In the genomic region with DNA sequence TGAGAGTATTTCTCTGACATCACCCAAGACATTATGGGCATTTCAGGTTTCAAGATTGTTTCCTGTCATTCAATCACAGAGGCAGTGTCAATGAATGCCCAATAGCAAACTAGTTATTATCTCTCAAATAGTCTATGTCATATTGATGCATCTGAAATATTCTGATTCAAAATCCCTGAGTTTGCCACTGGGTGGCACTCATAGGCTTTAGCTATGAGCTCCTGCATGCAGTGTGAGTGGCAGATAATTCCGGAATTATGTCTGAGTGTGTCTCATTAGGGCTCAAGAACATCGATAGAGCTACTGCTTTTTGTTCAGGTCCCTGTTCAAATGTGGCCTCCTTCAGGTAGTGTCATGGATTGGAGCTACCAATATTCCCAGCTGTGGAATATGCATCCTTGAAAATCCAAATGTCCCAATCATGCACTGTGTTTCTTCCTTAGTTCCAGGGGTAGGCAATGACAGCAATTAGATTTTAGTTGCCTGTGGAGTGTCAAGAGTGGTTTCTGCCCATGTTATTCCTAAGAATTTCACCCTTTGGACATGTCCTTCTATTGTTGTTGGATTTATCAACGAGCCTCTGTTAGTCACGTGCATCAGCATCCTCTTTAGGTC, we compare ENCODE assay signal across 8 cellular contexts. TPM values are rescaled to one million over a fixed set of nuclear protein-coding genes. Genes with fewer than 3 reads are reported as not detected.
DNase-seq lines count a peak whose midpoint lies in the region; ATAC-seq, FAIRE-seq and TF ChIP-seq lines count a peak whose summit lies in the region.

No MANE protein-coding gene starts in this region.

- H3K36me3 ChIP-seq in BE2C: no peaks in the 10 kb centered on the region
- H3K36me3 ChIP-seq in parathyroid adenoma (ENCODE audit: control insufficient read depth, insufficient read depth, low read length): no peaks in the 10 kb centered on the region

- H2AFZ ChIP-seq in parathyroid adenoma: peak overlapping the region; percentile 18

- ATAC-seq in GM19463 (IDR thresholded peaks at IDR 0.05; ENCODE audit: unreplicated experiment): no peak

- TF ChIP-seq CTCF in BE2C (IDR thresholded peaks at IDR 0.05; ENCODE audit: low read depth, low read length) (peak; percentile 72), foreskin fibroblast (IDR thresholded peaks at IDR 0.05; ENCODE audit: low read depth, low read length) (peak; percentile 55), parathyroid adenoma (IDR thresholded peaks at IDR 0.05) (peak; percentile 73)

- H3K9ac ChIP-seq in parathyroid adenoma: no peak overlapping the region

- H3K4me1 ChIP-seq in BE2C (no peaks in the 10 kb centered on the region), parathyroid adenoma (no peaks in the 10 kb centered on the region)

- peaks cover 35% of the 10 kb centered on the region for H3K27me3 ChIP-seq in BE2C
- H3K27me3 ChIP-seq in parathyroid adenoma (ENCODE audit: control insufficient read depth, insufficient read depth, low read length): no peaks in the 10 kb centered on the region

- no peak overlapping the region for H3K27ac ChIP-seq in parathyroid adenoma

- FAIRE-seq in GM19239 (lab: Jason Lieb, UNC): peak; percentile 68

- H3K9me3 ChIP-seq in BE2C (no peaks in the 10 kb centered on the region), parathyroid adenoma (ENCODE audit: control insufficient read depth, low read length) (no peaks in the 10 kb centered on the region)

- no peaks in the 10 kb centered on the region for H3K79me2 ChIP-seq in parathyroid adenoma

- peak; percentile 56 for DNase-seq in BE2C
- peak; percentile 9 for DNase-seq in GM19239 (ENCODE audit: insufficient read length, low spot score)
- peak; percentile 28 for DNase-seq in NCI-H345 treated with DMSO at 0.1 percent for 48 hours (lab: John Stamatoyannopoulos, UW; ENCODE audit: unreplicated experiment)
- peak; percentile 31 for DNase-seq in activated T-cell treated with anti-CD3 and anti-CD28 coated beads for 4 hours
- peak; percentile 52 to 82 for DNase-seq in foreskin fibroblast
- no peak for DNase-seq in NK-92 treated with Interleukin-12 subunit alpha and Interleukin-12 subunit beta, amount 100 ng/mL, for 24 hours (lab: John Stamatoyannopoulos, UW)

- H3K4me3 ChIP-seq in BE2C (ENCODE audit: low read depth, low read length) (no peak overlapping the region), foreskin fibroblast (ENCODE audit: low read depth in 1 of 2, low read length in 2 of 2) (no peak overlapping the region), parathyroid adenoma (ENCODE audit: low read depth, low read length) (no peak overlapping the region)

- H3K4me2 ChIP-seq in parathyroid adenoma (ENCODE audit: low read length): no peak overlapping the region

RNA-seq across cellular contexts. Expression of a gene that starts 7.8 kb away (rescaled TPM):
- polyA plus RNA-seq in BE2C (2012; ENCODE audit: insufficient read depth, insufficient read length, low read depth): not detected

RNA-seq across cellular contexts. Expression of a gene that starts 30.9 kb away (rescaled TPM):
- 0.29 TPM for polyA plus RNA-seq in BE2C (2012; ENCODE audit: insufficient read depth, insufficient read length, low read depth)

RNA-seq across cellular contexts. Expression of a gene that starts 35.9 kb away (rescaled TPM):
- 80.3 TPM for polyA plus RNA-seq in BE2C (2012; ENCODE audit: insufficient read depth, insufficient read length, low read depth)
